12 cellular contexts compared by ENCODE assay signal in genomic region chr12:110330544-110330943, GRCh38. TPM values are rescaled to one million over a fixed set of nuclear protein-coding genes. Genes with fewer than 3 reads are reported as not detected.
DNase-seq lines count a peak whose midpoint lies in the region; ATAC-seq and TF ChIP-seq lines count a peak whose summit lies in the region.
"Had no signal": no experiment of that assay in that cellular context is flagged by ENCODE, and none has a peak within 500 bp of the region (broad histone marks: within the 10 kb centered on the region; RNA-seq: fewer than 3 reads in every experiment).

No MANE protein-coding gene starts in this region.

- CTCF ChIA-PET in activated CD8-positive, alpha-beta T cell treated with anti-CD3 and anti-CD28 coated beads, Interleukin-2, amount 10 ng/mL, durations not matched to agents 7 days and 5 days (lab: Charles Lee) = interaction anchor here (0.9 to 4.1 kb wide), 4 partner anchors 13 to 272 kb away, joined by 3 to 13 read pairs (median 3); no protein-coding TSS in a partner anchor

- peaks cover 12% of the 10 kb centered on the region for H3K4me1 Mint-ChIP-seq in activated CD8-positive, alpha-beta T cell treated with anti-CD3 and anti-CD28 coated beads, Interleukin-2, amount 10 ng/mL, durations not matched to agents 7 days and 5 days (ENCODE audit: low read depth)

- TF ChIP-seq CTCF in HL-60 (IDR thresholded peaks at IDR 0.05; ENCODE audit: insufficient read depth, low read length) = no peak
- TF ChIP-seq CTCF in fibroblast of villous mesenchyme (IDR thresholded peaks at IDR 0.05; ENCODE audit: insufficient read depth, low read depth, low read length) = no peak

- H3K36me3 ChIP-seq in ACC112 (ENCODE audit: insufficient read depth, low read length) (peaks cover 59% of the 10 kb centered on the region), MG63 (peaks cover 94% of the 10 kb centered on the region)

- no peak overlapping the region for H3K4me3 Mint-ChIP-seq in activated CD8-positive, alpha-beta T cell treated with anti-CD3 and anti-CD28 coated beads, Interleukin-2, amount 10 ng/mL, durations not matched to agents 7 days and 5 days
- H3K4me3 Mint-ChIP-seq: activated CD8-positive, alpha-beta memory T cell treated with anti-CD3 and anti-CD28 coated beads, Interleukin-2, amount 10 ng/mL, durations not matched to agents 7 days and 5 days had no signal

- DNase-seq in HL-60 (ENCODE audit: low read depth in 1 of 2, low spot score in 1 of 2) = peak; percentile 51 to 79
- no peak for DNase-seq in activated CD8-positive, alpha-beta T cell treated with anti-CD3 and anti-CD28 coated beads, Interleukin-2, amount 10 ng/mL, durations not matched to agents 7 days and 5 days
- DNase-seq in fibroblast of villous mesenchyme (ENCODE audit: low read depth) = peak; percentile 78
- DNase-seq in NCI-H2029 treated with DMSO at 0.1 percent for 48 hours (lab: John Stamatoyannopoulos, UW) = no peak
- DNase-seq in MG63 = no peak
- DNase-seq: activated CD8-positive, alpha-beta memory T cell treated with anti-CD3 and anti-CD28 coated beads, Interleukin-2, amount 10 ng/mL, durations not matched to agents 7 days and 5 days; NCI-H1417; Right ventricle myocardium superior had no signal

- H3K36me3 Mint-ChIP-seq in activated CD8-positive, alpha-beta T cell treated with anti-CD3 and anti-CD28 coated beads, Interleukin-2, amount 10 ng/mL, durations not matched to agents 7 days and 5 days (ENCODE audit: low read depth) = peaks cover 62% of the 10 kb centered on the region

- no peak overlapping the region for H2AFZ ChIP-seq in ACC112 (ENCODE audit: low read length, unreplicated experiment)

- H3K27ac Mint-ChIP-seq in activated CD8-positive, alpha-beta T cell treated with anti-CD3 and anti-CD28 coated beads, Interleukin-2, amount 10 ng/mL, durations not matched to agents 7 days and 5 days = no peak overlapping the region
- H3K27ac Mint-ChIP-seq: activated CD8-positive, alpha-beta memory T cell treated with anti-CD3 and anti-CD28 coated beads, Interleukin-2, amount 10 ng/mL, durations not matched to agents 7 days and 5 days had no signal

- peak; percentile 36 for ATAC-seq in activated CD8-positive, alpha-beta T cell treated with anti-CD3 and anti-CD28 coated beads, Interleukin-2, amount 10 ng/mL, durations not matched to agents 7 days and 5 days
- ATAC-seq in GM19395 (IDR thresholded peaks at IDR 0.05; ENCODE audit: unreplicated experiment) (no peak), HG03039 (IDR thresholded peaks at IDR 0.05; ENCODE audit: unreplicated experiment) (no peak)
- ATAC-seq: activated CD8-positive, alpha-beta memory T cell treated with anti-CD3 and anti-CD28 coated beads, Interleukin-2, amount 10 ng/mL, durations not matched to agents 7 days and 5 days had no signal

- peaks cover 65% of the 10 kb centered on the region for H3K79me2 ChIP-seq in ACC112 (ENCODE audit: control insufficient read depth, insufficient read depth, low read length, unreplicated experiment)

- peaks cover 8% of the 10 kb centered on the region for H3K4me1 ChIP-seq in ACC112 (ENCODE audit: control insufficient read depth, insufficient read depth, low read length, unreplicated experiment)

- H3K27ac ChIP-seq in ACC112 (ENCODE audit: low read depth, low read length) (0 out of 2 replicates have a peak overlapping the region, but pooled peaks have one; percentile 10), HL-60 (replicated peaks) (peak overlapping the region; percentile 44)
- H3K27ac ChIP-seq: tibial nerve had no signal

- H3K27me3 ChIP-seq in ACC112 (ENCODE audit: insufficient read depth, low read length) = no peaks in the 10 kb centered on the region
- H3K27me3 ChIP-seq in HL-60 (ENCODE audit: insufficient read depth, poor library complexity, severe bottlenecking) = no peaks in the 10 kb centered on the region
- H3K27me3 ChIP-seq in MG63 = no peaks in the 10 kb centered on the region
- H3K27me3 ChIP-seq: tibial nerve had no signal

- no peaks in the 10 kb centered on the region for H3K9me3 ChIP-seq in MG63
- H3K9me3 ChIP-seq: tibial nerve had no signal

- no peak overlapping the region for H3K4me3 ChIP-seq in ACC112 (ENCODE audit: low read depth, low read length)
- H3K4me3 ChIP-seq in HL-60 (replicated peaks; ENCODE audit: insufficient read depth, low read length) = no peak overlapping the region
- no peak overlapping the region for H3K4me3 ChIP-seq in fibroblast of villous mesenchyme (ENCODE audit: low read depth, low read length)
- no peak overlapping the region for H3K4me3 ChIP-seq in MG63
- H3K4me3 ChIP-seq: tibial nerve had no signal

- no peaks in the 10 kb centered on the region for H3K27me3 Mint-ChIP-seq in activated CD8-positive, alpha-beta T cell treated with anti-CD3 and anti-CD28 coated beads, Interleukin-2, amount 10 ng/mL, durations not matched to agents 7 days and 5 days (ENCODE audit: low read depth)
- H3K27me3 Mint-ChIP-seq: activated CD8-positive, alpha-beta memory T cell treated with anti-CD3 and anti-CD28 coated beads, Interleukin-2, amount 10 ng/mL, durations not matched to agents 7 days and 5 days had no signal

- POLR2A ChIA-PET in activated CD8-positive, alpha-beta T cell treated with anti-CD3 and anti-CD28 coated beads, Interleukin-2, amount 10 ng/mL, durations not matched to agents 7 days and 5 days (lab: Charles Lee) = interaction anchor here (1.7 kb wide), 1 partner anchor 9 kb away, joined by 5 read pairs; no protein-coding TSS in a partner anchor

- H3K9me3 Mint-ChIP-seq in activated CD8-positive, alpha-beta T cell treated with anti-CD3 and anti-CD28 coated beads, Interleukin-2, amount 10 ng/mL, durations not matched to agents 7 days and 5 days (ENCODE audit: insufficient read depth) = no peaks in the 10 kb centered on the region

RNA-seq across cellular contexts. Expression of gene ATP2A2, which starts 49.5 kb away (rescaled TPM):
- total RNA-seq in activated CD8-positive, alpha-beta T cell treated with anti-CD3 and anti-CD28 coated beads, Interleukin-2, amount 10 ng/mL, durations not matched to agents 7 days and 5 days = 100 to 1,000 TPM; 130 to 132 TPM
- 221 and 247 TPM in 2 replicates for total RNA-seq in fibroblast of villous mesenchyme
- 13.3 and 20.4 TPM in 2 replicates for total RNA-seq in MG63 (2014; rRNA removed; shearing (Covaris generic); ENCODE audit: low replicate concordance)

Comparison
In these comparisons a context has a peak if more than half of its experiments do, and no peak if none do; other contexts are left out.
1. DNase-seq: peak in HL-60 (2 of 2) and fibroblast of villous mesenchyme (single experiment); none in activated CD8-positive, alpha-beta T cell treated with anti-CD3 and anti-CD28 coated beads, Interleukin-2, amount 10 ng/mL, durations not matched to agents 7 days and 5 days (single experiment), NCI-H2029 treated with DMSO at 0.1 percent for 48 hours (single experiment) and MG63 (single experiment).